Comparison of ENCODE assay signal across 20 cellular contexts in the genomic region with DNA sequence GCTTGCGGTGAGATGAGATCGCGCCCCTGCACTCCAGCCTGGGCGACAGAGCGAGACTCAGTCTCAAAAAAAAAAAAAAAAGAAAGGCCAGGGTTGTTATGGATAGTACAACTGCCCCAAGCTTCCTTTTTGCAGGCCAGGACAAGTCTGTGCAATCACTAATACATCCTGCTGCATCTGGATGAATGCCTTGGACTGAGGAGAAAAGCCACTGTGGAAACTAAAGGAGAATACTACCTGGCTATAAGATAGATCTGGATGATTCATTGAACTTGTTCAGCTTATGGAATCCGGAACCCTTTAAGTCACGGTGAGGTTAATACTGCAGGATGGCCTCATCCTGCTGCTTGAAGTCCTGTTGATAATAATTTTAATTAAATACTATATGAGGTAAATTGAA.
DNase-seq lines count a peak whose midpoint lies in the region; ATAC-seq, FAIRE-seq and TF ChIP-seq lines count a peak whose summit lies in the region.
"Had no signal": no experiment of that assay in that cellular context is flagged by ENCODE, and none has a peak within 500 bp of the region (broad histone marks: within the 10 kb centered on the region; RNA-seq: fewer than 3 reads in every experiment).

No MANE protein-coding gene starts in this region.

- no peak overlapping the region for H3K4me3 Mint-ChIP-seq in MCF 10A (ENCODE audit: unreplicated experiment)
- H3K4me3 Mint-ChIP-seq: CD4-positive, alpha-beta T cell had no signal

- H3K27ac ChIP-seq in breast epithelium, result no peak overlapping the region
- H3K27ac ChIP-seq in foreskin keratinocyte, result no peak overlapping the region
- H3K27ac ChIP-seq: 22Rv1, A549, C4-2B, GM23248 had no signal

- no peak for TF ChIP-seq CTCF in MCF 10A (IDR thresholded peaks at IDR 0.05; ENCODE audit: unreplicated experiment)
- TF ChIP-seq CTCF in breast epithelium (IDR thresholded peaks at IDR 0.05), result no peak
- no peak for TF ChIP-seq CTCF in bronchial epithelial cell (IDR thresholded peaks at IDR 0.05; ENCODE audit: insufficient read depth, low read length, severe bottlenecking)
- no peak for TF ChIP-seq CTCF in foreskin keratinocyte (conservative IDR thresholded peaks at IDR 0.05)

- H3K4me1 ChIP-seq in breast epithelium (no peaks in the 10 kb centered on the region), foreskin keratinocyte (peaks cover 18% of the 10 kb centered on the region)
- H3K4me1 ChIP-seq: A549, Caco-2, HAP-1 had no signal

- CTCF ChIA-PET in MCF 10A (lab: Yijun Ruan, JAX), result interaction anchor here (0.7 kb wide), 1 partner anchor 1382 kb away, joined by 3 read pairs; no protein-coding TSS in a partner anchor

- TF ChIP-seq POLR2A in breast epithelium (IDR thresholded peaks at IDR 0.05), result no peak

- ATAC-seq in foreskin keratinocyte, result peak; percentile 94
- no peak for ATAC-seq in GM19467 (IDR thresholded peaks at IDR 0.05; ENCODE audit: unreplicated experiment)
- ATAC-seq: A549 had no signal

- POLR2A ChIA-PET in MCF 10A (lab: Yijun Ruan, JAX), result interaction anchor here (0.6 to 0.7 kb wide), 2 partner anchors 40 to 51 kb away, joined by 3 to 4 read pairs; no protein-coding TSS in a partner anchor

- H3K27ac Mint-ChIP-seq in MCF 10A (ENCODE audit: low read depth, unreplicated experiment), result peak overlapping the region; percentile 31
- H3K27ac Mint-ChIP-seq: CD4-positive, alpha-beta T cell had no signal

- FAIRE-seq in bronchial epithelial cell (lab: Jason Lieb, UNC), result peak; percentile 75
- FAIRE-seq: A549, D721Med, GM12892 had no signal

- peaks cover 27% of the 10 kb centered on the region for H3K4me1 Mint-ChIP-seq in MCF 10A (ENCODE audit: insufficient read depth, unreplicated experiment)

- H3K27me3 ChIP-seq in breast epithelium (no peaks in the 10 kb centered on the region), bronchial epithelial cell (ENCODE audit: control insufficient read depth, insufficient read depth, low read length) (no peaks in the 10 kb centered on the region), foreskin keratinocyte (no peaks in the 10 kb centered on the region)

- DNase-seq in MCF 10A (ENCODE audit: unreplicated experiment) (peak; percentile 88), breast epithelium (ENCODE audit: low spot score in 2 of 2) (no peak), bronchial epithelial cell (ENCODE audit: low read depth) (peak; percentile 99), foreskin keratinocyte (peak; percentile 96 to 98), NCI-H2196 treated with DMSO at 0.1 percent for 48 hours (lab: John Stamatoyannopoulos, UW; ENCODE audit: unreplicated experiment) (no peak), NCI-H1930 (lab: John Stamatoyannopoulos, UW) (no peak)
- DNase-seq: AML-193; Caco-2; CD4-positive, alpha-beta T cell; DMS153; DMS79; GDM1; GM23248 had no signal

- no peaks in the 10 kb centered on the region for H3K27me3 Mint-ChIP-seq in MCF 10A (ENCODE audit: insufficient read depth, unreplicated experiment)
- H3K27me3 Mint-ChIP-seq: CD4-positive, alpha-beta T cell had no signal

- no peaks in the 10 kb centered on the region for H3K36me3 Mint-ChIP-seq in MCF 10A (ENCODE audit: insufficient read depth, unreplicated experiment)

- BruUV-seq in MCF 10A (replicated peaks; lab: Mats Ljungman, UMichigan), result no TSS peak

- no peak overlapping the region for H3K4me3 ChIP-seq in breast epithelium
- no peak overlapping the region for H3K4me3 ChIP-seq in bronchial epithelial cell (ENCODE audit: low read depth, low read length)
- H3K4me3 ChIP-seq: A549, GM23248, HAP-1 had no signal

- H3K9me3 Mint-ChIP-seq in MCF 10A (ENCODE audit: unreplicated experiment), result no peaks in the 10 kb centered on the region
- H3K9me3 Mint-ChIP-seq: CD4-positive, alpha-beta T cell had no signal

- H3K36me3 ChIP-seq in breast epithelium (no peaks in the 10 kb centered on the region), bronchial epithelial cell (ENCODE audit: control insufficient read depth, insufficient read depth, low read length) (no peaks in the 10 kb centered on the region)
- H3K36me3 ChIP-seq: HAP-1 had no signal

- peaks cover 6% of the 10 kb centered on the region in 2 donors for H3K9me3 ChIP-seq in breast epithelium
- H3K9me3 ChIP-seq: A549, Caco-2, HAP-1 had no signal

- intact Hi-C loops in MCF 10A (cut with micrococcal nuclease) (no loop called here), breast epithelium (cut with DNase I; ENCODE audit: low total_unique reads) (no loop called here)

Comparison
In these comparisons a context has a peak if more than half of its experiments do, and no peak if none do; other contexts are left out.
1. DNase-seq: peak in MCF 10A (single experiment), bronchial epithelial cell (single experiment) and foreskin keratinocyte (2 of 2); none in breast epithelium (0 of 2), NCI-H2196 treated with DMSO at 0.1 percent for 48 hours (single experiment) and NCI-H1930 (0 of 2).